In the genomic region with DNA sequence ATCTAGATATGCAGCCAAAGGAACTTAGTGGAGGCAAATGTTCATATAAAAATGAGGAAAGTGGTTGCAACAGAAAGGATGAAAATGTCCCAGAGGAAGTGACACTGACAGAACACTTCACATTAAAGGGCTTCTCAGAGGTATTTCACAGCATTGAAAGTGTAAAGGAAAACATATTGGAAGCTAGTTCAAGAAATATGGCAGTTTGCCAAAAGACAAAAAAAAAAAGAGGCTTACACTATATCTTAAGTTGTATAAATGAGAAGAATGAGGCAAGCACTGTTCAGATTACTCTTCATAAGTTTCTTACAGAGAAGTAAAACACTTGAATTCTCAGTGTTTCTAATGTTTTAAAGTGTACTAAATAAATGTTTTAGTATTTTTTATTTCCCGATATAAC, we compare ENCODE assay signal across 32 cellular contexts. TPM values are rescaled to one million over a fixed set of nuclear protein-coding genes. Genes with fewer than 3 reads are reported as not detected.
"Had no signal": no experiment of that assay in that cellular context is flagged by ENCODE, and none has a peak within 500 bp of the region (broad histone marks: within the 10 kb centered on the region; RNA-seq: fewer than 3 reads in every experiment).

No MANE protein-coding gene starts in this region.

- H3K36me3 ChIP-seq: esophagus muscularis mucosa, gastroesophageal sphincter, heart right ventricle, lower lobe of right lung, prostate gland, right atrium auricular region, suprapubic skin, transverse colon, upper lobe of right lung, uterus had no signal

- H3K4me3 ChIP-seq: esophagus muscularis mucosa, gastroesophageal sphincter, heart right ventricle, lower lobe of right lung, prostate gland, right atrium auricular region, smooth muscle cell, suprapubic skin, transverse colon, upper lobe of right lung, uterus had no signal

- H3K27ac ChIP-seq: esophagus muscularis mucosa, foreskin keratinocyte, gastroesophageal sphincter, heart right ventricle, lower lobe of right lung, prostate gland, right atrium auricular region, suprapubic skin, transverse colon, upper lobe of right lung, uterus had no signal

- DNase-seq: effector CD8-positive, alpha-beta T cell; endodermal cell; foreskin keratinocyte; heart right ventricle; hypothalamus; immature natural killer cell; islet precursor cell; kidney glomerular epithelial cell; left ventricle myocardium superior; lower lobe of right lung; naive thymus-derived CD8-positive, alpha-beta T cell; nephron progenitor cell; nucleus accumbens; stimulated activated CD4-positive, alpha-beta T cell treated with anti-CD3 and anti-CD28 coated beads, Interleukin-12 subunit alpha, Interleukin-12 subunit beta, amount 100 ng/mL, for 4 hours; stimulated activated CD4-positive, alpha-beta T cell treated with anti-CD3 and anti-CD28 coated beads, Interleukin-1b, Interleukin-23, amount 100 ng/mL, for 48 hours; stimulated activated CD4-positive, alpha-beta T cell treated with anti-CD3 and anti-CD28 coated beads, Interleukin-4, amount 100 ng/mL, for 1 hour; stimulated activated CD8-positive, alpha-beta memory T cell treated with anti-CD3 and anti-CD28 coated beads, Interleukin-4, amount 100 ng/mL, for 48 hours; stimulated activated naive CD4-positive, alpha-beta T cell; stimulated activated naive CD8-positive, alpha-beta T cell treated with anti-CD3 and anti-CD28 coated beads, Interleukin-15, amount 100 ng/mL, for 72 hours; transverse colon; upper lobe of right lung; uterus had no signal

- H3K9me3 ChIP-seq: esophagus muscularis mucosa, gastroesophageal sphincter, heart right ventricle, lower lobe of right lung, prostate gland, right atrium auricular region, suprapubic skin, transverse colon, upper lobe of right lung, uterus had no signal

- H3K4me1 ChIP-seq: esophagus muscularis mucosa, foreskin keratinocyte, gastroesophageal sphincter, heart right ventricle, lower lobe of right lung, prostate gland, right atrium auricular region, suprapubic skin, transverse colon, upper lobe of right lung, uterus had no signal

- ATAC-seq: foreskin keratinocyte; gastroesophageal sphincter; heart right ventricle; left ventricle myocardium superior; lower lobe of right lung; naive thymus-derived CD8-positive, alpha-beta T cell; sciatic nerve; stimulated activated naive CD8-positive, alpha-beta T cell treated with anti-CD3 and anti-CD28 coated beads, Interleukin-15, amount 100 ng/mL, for 72 hours; upper lobe of right lung had no signal

RNA-seq across cellular contexts. Expression of gene RUNDC3B, which starts 20.1 kb away (rescaled TPM):
- total RNA-seq: epithelial cell of proximal tubule, osteocyte had no signal

RNA-seq across cellular contexts. Expression of gene ABCB1, which starts 47.6 kb away (rescaled TPM):
- total RNA-seq: foreskin keratinocyte, myocyte, osteocyte had no signal
- polyA plus RNA-seq: foreskin keratinocyte had no signal
